8 cellular contexts compared by ENCODE assay signal in the genomic region with DNA sequence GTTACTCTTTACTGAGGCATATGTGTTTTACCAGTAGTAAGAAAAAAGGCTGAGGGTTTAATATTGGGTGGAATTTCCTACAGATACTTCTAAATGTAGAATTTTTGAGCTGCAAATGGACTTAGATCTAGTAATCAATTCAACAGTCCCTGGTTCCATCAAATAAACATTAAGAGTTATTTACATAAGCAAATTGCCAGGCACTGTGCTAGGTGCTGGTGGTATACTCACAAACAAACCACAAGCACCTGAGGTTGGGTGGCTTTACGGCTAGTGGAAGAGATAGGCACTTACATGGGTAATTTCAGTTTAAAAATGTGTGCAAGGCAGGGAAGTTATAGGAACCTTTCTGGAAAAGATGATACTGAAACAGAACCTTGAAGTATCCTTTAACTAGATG. TPM values are rescaled to one million over a fixed set of nuclear protein-coding genes. Genes with fewer than 3 reads are reported as not detected.
"Had no signal": no experiment of that assay in that cellular context is flagged by ENCODE, and none has a peak within 500 bp of the region (broad histone marks: within the 10 kb centered on the region; RNA-seq: fewer than 3 reads in every experiment).

No MANE protein-coding gene starts in this region.

- H3K36me3 Mint-ChIP-seq: IgD-negative memory B cell had no signal

- H3K27ac Mint-ChIP-seq: GM23338, H9, IgD-negative memory B cell had no signal

- DNase-seq: H9, HCEC 1CT had no signal

- H3K4me3 Mint-ChIP-seq: GM23338, H9, IgD-negative memory B cell had no signal

- FAIRE-seq: H1, H54, HTR-8/SVneo had no signal

- ATAC-seq: GM23338 had no signal

- H3K4me2 ChIP-seq: GM23338 had no signal

- H3K9me3 Mint-ChIP-seq: GM23338, H9, IgD-negative memory B cell had no signal

- H2AFZ ChIP-seq: GM23338 had no signal

- H3K4me1 Mint-ChIP-seq: GM23338, H9, IgD-negative memory B cell had no signal

- H3K4me3 ChIP-seq: GM23338 had no signal

RNA-seq across cellular contexts. Expression of gene CCN6, which starts 4.3 kb away (rescaled TPM):
- total RNA-seq: GM23338, H1, H9, HT-29 had no signal
- polyA plus RNA-seq: H1, IgD-negative memory B cell had no signal
